10 cellular contexts compared by ENCODE assay signal in genomic region chr5:172322028-172322965, GRCh38. TPM values are rescaled to one million over a fixed set of nuclear protein-coding genes. Genes with fewer than 3 reads are reported as not detected.
DNase-seq lines count a peak whose midpoint lies in the region; ATAC-seq and TF ChIP-seq lines count a peak whose summit lies in the region.
"Had no signal": no experiment of that assay in that cellular context is flagged by ENCODE, and none has a peak within 500 bp of the region (broad histone marks: within the 10 kb centered on the region; RNA-seq: fewer than 3 reads in every experiment).

No MANE protein-coding gene starts in this region.

- POLR2A ChIA-PET in GM10248 (lab: Yijun Ruan, JAX), result no interaction called here

- H3K27ac ChIP-seq in left lung, result no peak overlapping the region

- H3K4me3 ChIP-seq in left lung, result no peak overlapping the region

- peak; percentile 61 for ATAC-seq in GM21528 (IDR thresholded peaks at IDR 0.05; ENCODE audit: low FRiP score, unreplicated experiment)
- peak; percentile 64 for ATAC-seq in left lung
- no peak for ATAC-seq in GM19328 (IDR thresholded peaks at IDR 0.05; ENCODE audit: unreplicated experiment)
- no peak for ATAC-seq in omental fat pad (ENCODE audit: low FRiP score)
- ATAC-seq: activated CD4-positive, CD25-positive, alpha-beta regulatory T cell treated with anti-CD3 and anti-CD28 coated beads, Interleukin-2, amount 50 U/mL, for 24 hours had no signal

- DNase-seq in GM10248 (ENCODE audit: extremely low spot score) (peak; percentile 45), NCI-H2081 (lab: John Stamatoyannopoulos, UW) (peak; percentile 37 to 85), left lung (no peak), AG08395 (ENCODE audit: low spot score) (no peak), omental fat pad (ENCODE audit: low spot score) (no peak), NCI-H1105 (lab: John Stamatoyannopoulos, UW) (no peak)
- DNase-seq: DND-41 had no signal

- no peaks in the 10 kb centered on the region for H3K4me1 ChIP-seq in left lung

- CTCF ChIA-PET in GM10248 (lab: Yijun Ruan, JAX), result interaction anchor here (0.9 to 1.8 kb wide), 2 partner anchors 11 to 16 kb away, joined by 3 read pairs; no protein-coding TSS in a partner anchor

- no peaks in the 10 kb centered on the region for H3K27me3 ChIP-seq in left lung

- TF ChIP-seq CTCF in GM10248 (IDR thresholded peaks at IDR 0.05; ENCODE audit: control extremely low read depth, extremely low read depth, low read depth, missing control alignments) (no peak), left lung (IDR thresholded peaks at IDR 0.05) (no peak), omental fat pad (IDR thresholded peaks at IDR 0.05) (no peak)

- H3K36me3 ChIP-seq in left lung, result no peaks in the 10 kb centered on the region

- H3K9me3 ChIP-seq in left lung, result no peaks in the 10 kb centered on the region

- intact Hi-C loops in left lung (cut with DNase I), result no loop called here

RNA-seq across cellular contexts. Expression of gene UBTD2, which starts 38.7 kb away (rescaled TPM):
- total RNA-seq in left lung (10 to 100 TPM; 16.2 to 24.0 TPM), omental fat pad (10 to 100 TPM; 14.5 to 22.1 (median 16.2) TPM)

Comparison
In these comparisons a context has a peak if more than half of its experiments do, and no peak if none do; other contexts are left out.
1. DNase-seq: peak in GM10248 (single experiment) and NCI-H2081 (2 of 2); none in left lung (0 of 2), AG08395 (single experiment), omental fat pad (single experiment) and NCI-H1105 (single experiment).
2. ATAC-seq: peak in GM21528 (single experiment) and left lung (single experiment); none in GM19328 (single experiment) and omental fat pad (single experiment).